In the genomic region with DNA sequence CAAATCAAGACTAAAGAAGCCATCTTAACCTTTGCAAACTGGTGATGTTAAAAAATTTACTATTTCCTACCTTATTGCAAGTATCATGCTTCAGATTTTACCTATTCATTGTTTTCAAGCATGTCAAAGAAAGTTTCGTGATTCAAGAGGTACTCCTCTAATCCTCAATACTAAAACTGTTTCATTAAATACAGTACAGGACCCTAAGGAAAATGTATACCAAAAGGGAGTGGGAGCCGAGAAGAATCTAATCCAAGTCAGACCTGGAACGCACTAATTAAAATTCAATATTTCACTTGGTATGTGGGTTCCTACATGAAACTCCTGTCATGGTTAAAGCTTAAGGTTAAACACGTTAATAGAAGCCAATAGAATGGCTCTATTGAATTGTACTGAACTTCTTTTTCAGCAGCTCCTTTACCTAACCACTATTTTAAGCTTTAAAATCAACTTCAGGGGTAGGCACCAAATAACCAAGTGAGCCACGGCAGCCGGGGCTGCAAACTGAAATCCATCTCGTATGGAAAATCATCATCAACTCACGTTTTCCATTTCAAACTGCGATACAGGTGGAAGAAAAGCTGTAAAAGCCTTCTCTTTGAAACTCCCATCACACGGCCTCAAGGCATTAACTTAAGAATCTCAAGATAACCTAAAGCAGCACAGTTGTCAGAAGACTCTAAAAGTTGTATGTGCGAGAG, we compare ENCODE assay signal across 7 cellular contexts.
A peak's percentile ranks its signal among the peaks of the same experiment; 100 is the strongest.
DNase-seq lines count a peak whose midpoint lies in the region; ATAC-seq and TF ChIP-seq lines count a peak whose summit lies in the region.

No MANE protein-coding gene starts in this region.

- H3K27me3 ChIP-seq in GM23248 (replicated peaks; ENCODE audit: insufficient read depth) (no peaks in the 10 kb centered on the region), OCI-LY3 (ENCODE audit: low read depth, low read length) (no peaks in the 10 kb centered on the region), liver (ENCODE audit: control insufficient read depth in 4 of 4, insufficient read depth in 4 of 4, low read length in 3 of 4) (no peaks in the 10 kb centered on the region), subcutaneous abdominal adipose tissue (ENCODE audit: control insufficient read depth in 5 of 5, insufficient read depth in 4 of 5, low read length in 5 of 5) (no peaks in the 10 kb centered on the region)

- H3K4me3 ChIP-seq in GM23248 (peak overlapping the region; percentile 91), OCI-LY3 (ENCODE audit: low read length) (peak overlapping the region; percentile 87), astrocyte of the spinal cord (ENCODE audit: low read depth, low read length) (peak overlapping the region; percentile 76), liver (ENCODE audit: low read depth in 1 of 3, low read length in 3 of 3) (peak overlapping the region; percentile 73 to 86 (median 77)), subcutaneous abdominal adipose tissue (ENCODE audit: low read depth in 1 of 5, low read length in 5 of 5) (peak overlapping the region; percentile 72 to 90 (median 89))

- H3K36me3 ChIP-seq in GM23248 (ENCODE audit: low read depth): no peaks in the 10 kb centered on the region
- peaks cover 8% of the 10 kb centered on the region for H3K36me3 ChIP-seq in OCI-LY3 (replicated peaks; ENCODE audit: low read depth, low read length)
- no peaks in the 10 kb centered on the region for H3K36me3 ChIP-seq in liver (ENCODE audit: control insufficient read depth in 4 of 4, insufficient read depth in 3 of 4, low read depth in 1 of 4, low read length in 3 of 4)
- H3K36me3 ChIP-seq in subcutaneous abdominal adipose tissue (ENCODE audit: control insufficient read depth in 5 of 5, insufficient read depth in 5 of 5, low read length in 5 of 5): no peaks in the 10 kb centered on the region

- WGBS in GM23248 (ENCODE audit: low coverage in 1 of 2, low lambda C conversion rate in 2 of 2, missing lambda C conversion rate in 2 of 2), 2 experiments: 7% methylated on average over 11 of the region's 11 CpGs
- 9% methylated on average over 11 of the region's 11 CpGs for WGBS in liver

- no peaks in the 10 kb centered on the region for H4K20me1 ChIP-seq in GM23248 (ENCODE audit: insufficient read depth)
- H4K20me1 ChIP-seq in OCI-LY3 (ENCODE audit: insufficient read depth, low read length): no peaks in the 10 kb centered on the region

- in situ Hi-C loops in GM23248 (cut with MboI): no loop called here
- in situ Hi-C loops in astrocyte of the spinal cord (cut with HindIII; ENCODE audit: low sequenced_read_pairs): no loop called here

- peaks cover 9% of the 10 kb centered on the region for H3K4me1 ChIP-seq in GM23248 (ENCODE audit: insufficient read depth)
- peaks cover 22% of the 10 kb centered on the region for H3K4me1 ChIP-seq in OCI-LY3 (ENCODE audit: low read length)
- peaks cover 0 to 14% (median 10%) of the 10 kb centered on the region in 4 donors for H3K4me1 ChIP-seq in liver (ENCODE audit: control insufficient read depth in 4 of 4, insufficient read depth in 4 of 4, low read length in 3 of 4)
- H3K4me1 ChIP-seq in subcutaneous abdominal adipose tissue (ENCODE audit: control insufficient read depth in 5 of 5, insufficient read depth in 5 of 5, low read length in 5 of 5): peaks cover 0 to 29% (median 23%) of the 10 kb centered on the region in 5 donors

- no peak for TF ChIP-seq CTCF in OCI-LY3 (IDR thresholded peaks at IDR 0.05; ENCODE audit: low read depth, low read length)
- TF ChIP-seq CTCF in astrocyte of the spinal cord (IDR thresholded peaks at IDR 0.05; ENCODE audit: low read depth, low read length): no peak
- no peak for TF ChIP-seq CTCF in liver (IDR thresholded peaks at IDR 0.05; ENCODE audit: low read depth, low read length, missing input control)

- no peaks in the 10 kb centered on the region for H3F3A ChIP-seq in GM23248 (ENCODE audit: insufficient read depth)

- H2AFZ ChIP-seq in GM23248 (peak overlapping the region; percentile 81), OCI-LY3 (ENCODE audit: low read depth, low read length) (0 out of 2 replicates have a peak overlapping the region, but pooled peaks have one; percentile 4)

- H3K4me2 ChIP-seq in GM23248 (ENCODE audit: unreplicated experiment) (peak overlapping the region; percentile 97), OCI-LY3 (ENCODE audit: low read length) (peak overlapping the region; percentile 91)

- ATAC-seq in HG02970 (IDR thresholded peaks at IDR 0.05; ENCODE audit: low FRiP score, unreplicated experiment): no peak

- H3K79me2 ChIP-seq in GM23248 (ENCODE audit: insufficient read depth) (peaks cover 41% of the 10 kb centered on the region), OCI-LY3 (ENCODE audit: low read length) (peaks cover 49% of the 10 kb centered on the region)

- H3K9me3 ChIP-seq in GM23248 (ENCODE audit: low read depth) (no peaks in the 10 kb centered on the region), OCI-LY3 (ENCODE audit: insufficient read depth, low read length) (no peaks in the 10 kb centered on the region), liver (ENCODE audit: control insufficient read depth in 4 of 4, low read length in 3 of 4) (no peaks in the 10 kb centered on the region), subcutaneous abdominal adipose tissue (ENCODE audit: control insufficient read depth in 5 of 5, low read length in 5 of 5) (no peaks in the 10 kb centered on the region)

- H3K9ac ChIP-seq in GM23248 (peak overlapping the region; percentile 84), OCI-LY3 (ENCODE audit: low read length) (peak overlapping the region; percentile 95), liver (ENCODE audit: low read depth in 1 of 2, low read length in 2 of 2) (peak overlapping the region; percentile 80 to 91), subcutaneous abdominal adipose tissue (ENCODE audit: low read length in 5 of 5) (peak overlapping the region; percentile 66 to 97 (median 88))

- peak; percentile 38 for DNase-seq in GM23248
- peak; percentile 37 for DNase-seq in astrocyte of the spinal cord (ENCODE audit: low read depth, low spot score)
- no peak for DNase-seq in NCI-H2029 treated with DMSO at 0.1 percent for 48 hours (lab: John Stamatoyannopoulos, UW)

- no peaks in the 10 kb centered on the region for H3K9me2 ChIP-seq in GM23248 (ENCODE audit: insufficient read depth)

- TF ChIP-seq RAD21 in liver (IDR thresholded peaks at IDR 0.05): no peak

- H3K27ac ChIP-seq in GM23248: peak overlapping the region; percentile 62
- peak overlapping the region; percentile 72 for H3K27ac ChIP-seq in OCI-LY3 (ENCODE audit: low read length)
- peak overlapping the region; percentile 86 to 89 for H3K27ac ChIP-seq in liver (ENCODE audit: low read depth in 1 of 2, low read length in 2 of 2)
- peak overlapping the region; percentile 95 for H3K27ac ChIP-seq in subcutaneous abdominal adipose tissue (ENCODE audit: low read depth, low read length)

TF ChIP-seq in liver, 16 proteins besides CTCF, POLR2A, EP300 and RAD21 (continues in another document):
- TF ChIP-seq FOXA2 (IDR thresholded peaks at IDR 0.05): no peak
- TF ChIP-seq, protein P1, sequence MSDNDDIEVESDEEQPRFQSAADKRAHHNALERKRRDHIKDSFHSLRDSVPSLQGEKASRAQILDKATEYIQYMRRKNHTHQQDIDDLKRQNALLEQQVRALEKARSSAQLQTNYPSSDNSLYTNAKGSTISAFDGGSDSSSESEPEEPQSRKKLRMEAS (IDR thresholded peaks at IDR 0.05): no peak
- TF ChIP-seq TAF1 (conservative IDR thresholded peaks at IDR 0.05): no peak
- no peak for TF ChIP-seq RXRA (IDR thresholded peaks at IDR 0.05)
- no peak for TF ChIP-seq NR2F2 (IDR thresholded peaks at IDR 0.05)
- no peak for TF ChIP-seq SP1 (IDR thresholded peaks at IDR 0.05)
- no peak for TF ChIP-seq YY1 (IDR thresholded peaks at IDR 0.05)
- TF ChIP-seq, protein P2, sequence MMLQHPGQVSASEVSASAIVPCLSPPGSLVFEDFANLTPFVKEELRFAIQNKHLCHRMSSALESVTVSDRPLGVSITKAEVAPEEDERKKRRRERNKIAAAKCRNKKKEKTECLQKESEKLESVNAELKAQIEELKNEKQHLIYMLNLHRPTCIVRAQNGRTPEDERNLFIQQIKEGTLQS (IDR thresholded peaks at IDR 0.05): no peak
- TF ChIP-seq GABPA (IDR thresholded peaks at IDR 0.05 in 1 of 2, conservative IDR thresholded peaks at IDR 0.05 in 1 of 2): no peak
- TF ChIP-seq HNF4G (IDR thresholded peaks at IDR 0.05): no peak
- TF ChIP-seq, protein P3, sequence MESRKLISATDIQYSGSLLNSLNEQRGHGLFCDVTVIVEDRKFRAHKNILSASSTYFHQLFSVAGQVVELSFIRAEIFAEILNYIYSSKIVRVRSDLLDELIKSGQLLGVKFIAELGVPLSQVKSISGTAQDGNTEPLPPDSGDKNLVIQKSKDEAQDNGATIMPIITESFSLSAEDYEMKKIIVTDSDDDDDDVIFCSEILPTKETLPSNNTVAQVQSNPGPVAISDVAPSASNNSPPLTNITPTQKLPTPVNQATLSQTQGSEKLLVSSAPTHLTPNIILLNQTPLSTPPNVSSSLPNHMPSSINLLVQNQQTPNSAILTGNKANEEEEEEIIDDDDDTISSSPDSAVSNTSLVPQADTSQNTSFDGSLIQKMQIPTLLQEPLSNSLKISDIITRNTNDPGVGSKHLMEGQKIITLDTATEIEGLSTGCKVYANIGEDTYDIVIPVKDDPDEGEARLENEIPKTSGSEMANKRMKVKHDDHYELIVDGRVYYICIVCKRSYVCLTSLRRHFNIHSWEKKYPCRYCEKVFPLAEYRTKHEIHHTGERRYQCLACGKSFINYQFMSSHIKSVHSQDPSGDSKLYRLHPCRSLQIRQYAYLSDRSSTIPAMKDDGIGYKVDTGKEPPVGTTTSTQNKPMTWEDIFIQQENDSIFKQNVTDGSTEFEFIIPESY (IDR thresholded peaks at IDR 0.05): no peak
- TF ChIP-seq JUND (IDR thresholded peaks at IDR 0.05): no peak
- no peak for TF ChIP-seq FOXA1 (IDR thresholded peaks at IDR 0.05)
